31 cellular contexts compared by ENCODE assay signal in the genomic region with DNA sequence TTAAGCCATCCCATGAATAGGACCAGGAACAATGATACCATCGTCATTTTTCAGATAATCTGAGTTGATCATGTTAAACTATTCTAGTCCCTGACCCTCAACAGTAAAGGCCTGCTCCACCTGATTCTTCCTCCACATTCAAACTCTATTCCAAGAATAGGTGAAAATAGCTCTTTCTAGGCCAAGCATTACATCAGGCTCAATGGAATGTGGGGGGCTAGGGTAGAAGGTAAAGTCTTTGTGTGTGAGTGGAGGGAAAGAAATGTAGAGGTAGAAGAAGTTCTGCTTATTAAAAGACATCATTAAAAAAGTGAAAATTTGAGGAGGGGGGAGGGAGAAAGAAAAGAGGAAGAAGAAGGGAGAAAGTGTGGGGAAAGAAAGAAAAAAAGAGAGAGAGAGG.
"Had no signal": no experiment of that assay in that cellular context is flagged by ENCODE, and none has a peak within 500 bp of the region (broad histone marks: within the 10 kb centered on the region; RNA-seq: fewer than 3 reads in every experiment).

No MANE protein-coding gene starts in this region.

- H3K4me1 ChIP-seq: esophagus muscularis mucosa, foreskin keratinocyte, gastroesophageal sphincter, heart right ventricle, pancreas, right lobe of liver, tibial nerve, upper lobe of left lung had no signal

- H3K4me3 Mint-ChIP-seq: dendritic cell treated with granulocyte-macrophage colony-stimulating factor and Interleukin-4, amounts not matched to agents 40 ng/mL and 50 ng/mL, for 4 days; memory B cell; mesothelial cell of epicardium; naive B cell; natural killer cell treated with Interleukin-12 subunit alpha and Interleukin-12 subunit beta and Interleukin-15 and Interleukin-18, amount 100 ng/mL, for 72 hours; neural crest cell; stimulated activated naive B cell treated with anti-CD40 and anti-IgM and Interleukin-4, amounts not matched to agents 10 μg/mL and 1 μg/mL and 100 μg/mL, for 72 hours; stimulated activated naive CD8-positive, alpha-beta T cell treated with anti-CD3 and anti-CD28 coated beads, Interleukin-15, Interleukin-2, amounts not matched to agents 100 ng/mL and 50 ng/mL, for 24 hours had no signal

- DNase-seq: effector CD8-positive, alpha-beta T cell; foreskin keratinocyte; heart right ventricle; hippocampal formation; kidney; mucosa of descending colon; naive B cell; pancreas; right lobe of liver; small intestine; stimulated activated CD4-positive, alpha-beta T cell treated with anti-CD3 and anti-CD28 coated beads, Interleukin-15, amount 100 ng/mL, for 24 hours; stimulated activated CD4-positive, alpha-beta T cell treated with anti-CD3 and anti-CD28 coated beads, Interleukin-2, amount 100 ng/mL, for 48 hours; stimulated activated naive B cell treated with anti-CD40 and anti-IgM and Interleukin-4, amounts not matched to agents 10 μg/mL and 1 μg/mL and 100 μg/mL, for 72 hours; upper lobe of left lung had no signal

- H3K9me3 ChIP-seq: esophagus muscularis mucosa, gastroesophageal sphincter, neutrophil, pancreas, right lobe of liver, thoracic aorta, tibial nerve, upper lobe of left lung had no signal

- H3K36me3 Mint-ChIP-seq: memory B cell, naive B cell had no signal

- H3K4me1 Mint-ChIP-seq: memory B cell, naive B cell, neural crest cell had no signal

- H3K27me3 ChIP-seq: esophagus muscularis mucosa, foreskin keratinocyte, gastroesophageal sphincter, heart right ventricle, neutrophil, pancreas, right lobe of liver, tibial nerve, upper lobe of left lung had no signal

- FAIRE-seq: colon, endothelial cell of umbilical vein, kidney, pancreas, small intestine, urothelium cell line had no signal

- H3K27ac Mint-ChIP-seq: dendritic cell treated with granulocyte-macrophage colony-stimulating factor and Interleukin-4, amounts not matched to agents 40 ng/mL and 50 ng/mL, for 4 days; memory B cell; naive B cell; natural killer cell treated with Interleukin-12 subunit alpha and Interleukin-12 subunit beta and Interleukin-15 and Interleukin-18, amount 100 ng/mL, for 72 hours; progenitor cell of endocrine pancreas; stimulated activated naive B cell treated with anti-CD40 and anti-IgM and Interleukin-4, amounts not matched to agents 10 μg/mL and 1 μg/mL and 100 μg/mL, for 72 hours; stimulated activated naive CD8-positive, alpha-beta T cell treated with anti-CD3 and anti-CD28 coated beads, Interleukin-15, Interleukin-2, amounts not matched to agents 100 ng/mL and 50 ng/mL, for 24 hours had no signal

- H3K27me3 Mint-ChIP-seq: dendritic cell treated with granulocyte-macrophage colony-stimulating factor and Interleukin-4, amounts not matched to agents 40 ng/mL and 50 ng/mL, for 4 days; memory B cell; naive B cell; progenitor cell of endocrine pancreas; stimulated activated naive B cell treated with anti-CD40 and anti-IgM and Interleukin-4, amounts not matched to agents 10 μg/mL and 1 μg/mL and 100 μg/mL, for 72 hours; stimulated activated naive CD8-positive, alpha-beta T cell treated with anti-CD3 and anti-CD28 coated beads, Interleukin-15, Interleukin-2, amounts not matched to agents 100 ng/mL and 50 ng/mL, for 24 hours had no signal

- ATAC-seq: foreskin keratinocyte; gastroesophageal sphincter; heart right ventricle; left lobe of liver; mucosa of descending colon; natural killer cell treated with Interleukin-12 subunit alpha and Interleukin-12 subunit beta and Interleukin-15 and Interleukin-18, amount 100 ng/mL, for 72 hours; pancreas; right lobe of liver; stimulated activated naive B cell treated with anti-CD40 and anti-IgM and Interleukin-4, amounts not matched to agents 10 μg/mL and 1 μg/mL and 100 μg/mL, for 72 hours had no signal

- H3K27ac ChIP-seq: esophagus muscularis mucosa, foreskin keratinocyte, gastroesophageal sphincter, heart right ventricle, neutrophil, pancreas, right lobe of liver, thoracic aorta, tibial nerve, upper lobe of left lung had no signal

- H3K4me3 ChIP-seq: esophagus muscularis mucosa, gastroesophageal sphincter, heart right ventricle, lung, mucosa of descending colon, pancreas, right lobe of liver, thoracic aorta, tibial nerve, upper lobe of left lung had no signal

- H3K36me3 ChIP-seq: esophagus muscularis mucosa, gastroesophageal sphincter, heart right ventricle, neutrophil, pancreas, right lobe of liver, thoracic aorta, tibial nerve, upper lobe of left lung had no signal
